Comparison of ENCODE assay signal across 20 cellular contexts in the genomic region with DNA sequence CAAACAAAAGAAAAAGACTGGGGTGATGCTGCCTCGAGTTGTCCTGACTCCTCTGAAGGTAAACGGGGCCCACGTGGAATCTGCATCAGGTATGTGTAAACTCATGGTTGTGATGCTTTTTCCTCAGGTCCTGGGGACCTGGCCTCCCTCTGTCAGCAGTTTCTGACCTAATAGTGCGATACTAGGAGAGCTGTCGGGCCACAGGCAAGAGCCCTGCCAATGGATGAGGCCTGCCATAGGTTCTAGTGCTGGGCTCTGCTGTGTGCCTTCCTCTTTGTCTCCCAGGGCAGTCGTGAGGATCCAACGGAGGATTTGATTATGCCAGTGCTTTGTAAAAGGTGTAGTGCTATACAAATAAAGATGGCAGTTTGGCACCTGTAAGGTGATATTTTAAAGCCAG.
"Had no signal": no experiment of that assay in that cellular context is flagged by ENCODE, and none has a peak within 500 bp of the region (broad histone marks: within the 10 kb centered on the region; RNA-seq: fewer than 3 reads in every experiment).

No MANE protein-coding gene starts in this region.

- ATAC-seq: heart right ventricle; left lung; right cardiac atrium; stimulated activated naive CD8-positive, alpha-beta T cell treated with anti-CD3 and anti-CD28 coated beads, Interleukin-15, amount 100 ng/mL, for 72 hours had no signal

- H3K9me3 Mint-ChIP-seq: dendritic cell treated with granulocyte-macrophage colony-stimulating factor and Interleukin-4, amounts not matched to agents 40 ng/mL and 50 ng/mL, for 4 days; neural crest cell; stimulated activated naive CD8-positive, alpha-beta T cell treated with anti-CD3 and anti-CD28 coated beads, Interleukin-15, amount 100 ng/mL, for 72 hours had no signal

- H3K4me3 Mint-ChIP-seq: activated naive CD8-positive, alpha-beta T cell; dendritic cell treated with granulocyte-macrophage colony-stimulating factor and Interleukin-4, amounts not matched to agents 40 ng/mL and 50 ng/mL, for 4 days; neural crest cell; stimulated activated naive CD8-positive, alpha-beta T cell treated with anti-CD3 and anti-CD28 coated beads, Interleukin-15, amount 100 ng/mL, for 72 hours; T-helper 1 cell treated with Interleukin-12 subunit alpha and Interleukin-12 subunit beta and Interleukin-4 antibody, amounts not matched to agents 30 μg/mL and 1 μg/mL, for 36 hours had no signal

- H3K27me3 Mint-ChIP-seq: activated naive CD8-positive, alpha-beta T cell; dendritic cell treated with granulocyte-macrophage colony-stimulating factor and Interleukin-4, amounts not matched to agents 40 ng/mL and 50 ng/mL, for 4 days; stimulated activated naive CD8-positive, alpha-beta T cell treated with anti-CD3 and anti-CD28 coated beads, Interleukin-15, amount 100 ng/mL, for 72 hours had no signal

- H3K4me3 ChIP-seq: esophagus squamous epithelium, heart right ventricle, left lung, psoas muscle, skin epidermis, suprapubic skin, transverse colon, vagina had no signal

- H3K27ac Mint-ChIP-seq: dendritic cell treated with granulocyte-macrophage colony-stimulating factor and Interleukin-4, amounts not matched to agents 40 ng/mL and 50 ng/mL, for 4 days; T-helper 1 cell treated with Interleukin-12 subunit alpha and Interleukin-12 subunit beta and Interleukin-4 antibody, amounts not matched to agents 30 μg/mL and 1 μg/mL, for 36 hours had no signal

- H3K4me1 Mint-ChIP-seq: neural crest cell; stimulated activated naive CD8-positive, alpha-beta T cell treated with anti-CD3 and anti-CD28 coated beads, Interleukin-15, amount 100 ng/mL, for 72 hours had no signal

- DNase-seq: activated CD4-positive, alpha-beta T cell treated with anti-CD3 and anti-CD28 coated beads, Interleukin-2, amount 50 U/mL, for 4 hours; activated CD4-positive, CD25-positive, alpha-beta regulatory T cell treated with anti-CD3 and anti-CD28 coated beads, Interleukin-2, amount 50 U/mL, for 72 hours; activated effector memory CD4-positive, alpha-beta T cell treated with Interleukin-2 at 50 U/mL for 16 hours; activated T-cell treated with anti-CD3 and anti-CD28 coated beads, Interleukin-2, amount 50 U/mL, for 1 hour; effector CD8-positive, alpha-beta T cell; esophagus squamous epithelium; heart right ventricle; left lung; mammary epithelial cell; psoas muscle; right cardiac atrium; stimulated activated naive CD8-positive, alpha-beta T cell treated with anti-CD3 and anti-CD28 coated beads, Interleukin-15, amount 100 ng/mL, for 72 hours; transverse colon had no signal

- H3K27me3 ChIP-seq: esophagus squamous epithelium, heart right ventricle, left lung, suprapubic skin, transverse colon, vagina had no signal
